ENCODE assay signal across 8 cellular contexts in genomic region chr11:35272391-35272821, GRCh38.
A peak's percentile ranks its signal among the peaks of the same experiment; 100 is the strongest.
DNase-seq lines count a peak whose midpoint lies in the region; ATAC-seq lines count a peak whose summit lies in the region.

No MANE protein-coding gene starts in this region.

- ATAC-seq in GM19372 (IDR thresholded peaks at IDR 0.05; ENCODE audit: low read depth, unreplicated experiment) (peak; percentile 88), HG03342 (IDR thresholded peaks at IDR 0.05; ENCODE audit: unreplicated experiment) (peak; percentile 84), left ventricle myocardium superior (no peak)

- DNase-seq in activated CD8-positive, alpha-beta memory T cell treated with anti-CD3 and anti-CD28 coated beads for 4 hours (ENCODE audit: low read depth in 2 of 2) = peak; percentile 14 to 25
- peak in 3 of 4 experiments; percentile 9 to 46 (median 30) for DNase-seq in stimulated activated CD4-positive, alpha-beta T cell treated with anti-CD3 and anti-CD28 coated beads, Interleukin-1b, Interleukin-23, amount 100 ng/mL, for 24 hours (ENCODE audit: low read depth in 4 of 4, low spot score in 1 of 4)
- DNase-seq in left ventricle myocardium superior = no peak
- no peak for DNase-seq in SK-N-DZ (ENCODE audit: low spot score)
- DNase-seq in NCI-H2029 treated with DMSO at 0.1 percent for 48 hours (lab: John Stamatoyannopoulos, UW) = no peak
- no peak for DNase-seq in DMS114 treated with DMSO at 0.1 percent for 48 hours (lab: John Stamatoyannopoulos, UW; ENCODE audit: unreplicated experiment)

- intact Hi-C loops in left ventricle myocardium superior (cut with micrococcal nuclease) = no loop called here

Comparison
In these comparisons a context has a peak if more than half of its experiments do, and no peak if none do; other contexts are left out.
1. DNase-seq: peak in activated CD8-positive, alpha-beta memory T cell treated with anti-CD3 and anti-CD28 coated beads for 4 hours (2 of 2) and stimulated activated CD4-positive, alpha-beta T cell treated with anti-CD3 and anti-CD28 coated beads, Interleukin-1b, Interleukin-23, amount 100 ng/mL, for 24 hours (3 of 4); none in left ventricle myocardium superior (single experiment), SK-N-DZ (single experiment), NCI-H2029 treated with DMSO at 0.1 percent for 48 hours (single experiment) and DMS114 treated with DMSO at 0.1 percent for 48 hours (single experiment).